26 cellular contexts compared by ENCODE assay signal in genomic region chr17:71917715-71918114, GRCh38.
"Had no signal": no experiment of that assay in that cellular context is flagged by ENCODE, and none has a peak within 500 bp of the region (broad histone marks: within the 10 kb centered on the region; RNA-seq: fewer than 3 reads in every experiment).

No MANE protein-coding gene starts in this region.

- H3K27me3 Mint-ChIP-seq: naive B cell; stimulated activated naive B cell treated with anti-CD40 and anti-IgM and Interleukin-4, amounts not matched to agents 10 μg/mL and 1 μg/mL and 100 μg/mL, for 72 hours had no signal

- H3K79me2 ChIP-seq: parathyroid adenoma had no signal

- FAIRE-seq: kidney had no signal

- DNase-seq: hippocampal formation; kidney; left colon; left lung; lower lobe of right lung; mesendoderm; naive B cell; natural killer cell; nephron progenitor cell; occipital lobe; psoas muscle; right lobe of liver; stimulated activated CD4-positive, alpha-beta T cell treated with anti-CD3 and anti-CD28 coated beads, Interleukin-2, amount 100 ng/mL, for 24 hours; stimulated activated CD4-positive, alpha-beta T cell treated with anti-CD3 and anti-CD28 coated beads, Interleukin-4, amount 100 ng/mL, for 1 hour; stimulated activated naive B cell treated with anti-CD40 and anti-IgM and Interleukin-4, amounts not matched to agents 10 μg/mL and 1 μg/mL and 100 μg/mL, for 72 hours; stimulated activated naive CD8-positive, alpha-beta T cell treated with anti-CD3 and anti-CD28 coated beads, Interleukin-15, Interleukin-2, amounts not matched to agents 100 U/mL and 50 U/mL, for 24 hours; stomach; testis; thyroid gland; transverse colon; upper lobe of left lung had no signal

- H3K27ac Mint-ChIP-seq: mesothelial cell of epicardium; naive B cell; natural killer cell; nephron progenitor cell; neural progenitor cell; stimulated activated naive B cell treated with anti-CD40 and anti-IgM and Interleukin-4, amounts not matched to agents 10 μg/mL and 1 μg/mL and 100 μg/mL, for 72 hours had no signal

- H3K4me1 ChIP-seq: left lung, lower lobe of right lung, neural progenitor cell, parathyroid adenoma, right lobe of liver, stomach, testis, transverse colon, upper lobe of left lung had no signal

- H3K27ac ChIP-seq: left lung, lower lobe of right lung, neural progenitor cell, neutrophil, parathyroid adenoma, psoas muscle, right lobe of liver, stomach, testis, thyroid gland, transverse colon, upper lobe of left lung had no signal

- H3K27me3 ChIP-seq: left lung, neural progenitor cell, neutrophil, right lobe of liver, stomach, testis, thyroid gland, transverse colon, upper lobe of left lung had no signal

- H3K4me3 Mint-ChIP-seq: mesothelial cell of epicardium; naive B cell; natural killer cell; nephron progenitor cell; neural progenitor cell; stimulated activated naive B cell treated with anti-CD40 and anti-IgM and Interleukin-4, amounts not matched to agents 10 μg/mL and 1 μg/mL and 100 μg/mL, for 72 hours had no signal

- H3K36me3 Mint-ChIP-seq: mesothelial cell of epicardium; naive B cell; natural killer cell; neural progenitor cell; stimulated activated naive B cell treated with anti-CD40 and anti-IgM and Interleukin-4, amounts not matched to agents 10 μg/mL and 1 μg/mL and 100 μg/mL, for 72 hours had no signal

- H3K9me3 ChIP-seq: left lung, lower lobe of right lung, neutrophil, psoas muscle, right lobe of liver, stomach, testis, thyroid gland, transverse colon, upper lobe of left lung had no signal

- H3K4me3 ChIP-seq: left lung, lower lobe of right lung, neural progenitor cell, psoas muscle, right lobe of liver, smooth muscle cell, stomach, testis, thyroid gland, transverse colon, upper lobe of left lung had no signal

- H3K9ac ChIP-seq: neural progenitor cell, parathyroid adenoma had no signal

- ATAC-seq: left colon; left lung; lower lobe of right lung; natural killer cell; psoas muscle; right lobe of liver; stimulated activated naive B cell treated with anti-CD40 and anti-IgM and Interleukin-4, amounts not matched to agents 10 μg/mL and 1 μg/mL and 100 μg/mL, for 72 hours; stimulated activated naive CD8-positive, alpha-beta T cell treated with anti-CD3 and anti-CD28 coated beads, Interleukin-15, Interleukin-2, amounts not matched to agents 100 U/mL and 50 U/mL, for 24 hours had no signal

- H3K4me1 Mint-ChIP-seq: naive B cell; neural progenitor cell; stimulated activated naive B cell treated with anti-CD40 and anti-IgM and Interleukin-4, amounts not matched to agents 10 μg/mL and 1 μg/mL and 100 μg/mL, for 72 hours had no signal

- H2AFZ ChIP-seq: neural progenitor cell, parathyroid adenoma had no signal

- H3K4me2 ChIP-seq: neural progenitor cell, smooth muscle cell had no signal

- H3K9me3 Mint-ChIP-seq: mesothelial cell of epicardium, nephron progenitor cell, neural progenitor cell had no signal

- H3K36me3 ChIP-seq: left lung, lower lobe of right lung, neural progenitor cell, neutrophil, right lobe of liver, stomach, thyroid gland, transverse colon, upper lobe of left lung had no signal
